ENCODE assay signal across 19 cellular contexts in genomic region chr10:6601224-6601805, GRCh38. TPM values are rescaled to one million over a fixed set of nuclear protein-coding genes. Genes with fewer than 3 reads are reported as not detected.
DNase-seq lines count a peak whose midpoint lies in the region; ATAC-seq and TF ChIP-seq lines count a peak whose summit lies in the region.
"Had no signal": no experiment of that assay in that cellular context is flagged by ENCODE, and none has a peak within 500 bp of the region (broad histone marks: within the 10 kb centered on the region; RNA-seq: fewer than 3 reads in every experiment).

No MANE protein-coding gene starts in this region.

- H3K27ac Mint-ChIP-seq in T-cell: peak overlapping the region; percentile 94
- H3K27ac Mint-ChIP-seq in stimulated activated naive CD8-positive, alpha-beta T cell treated with anti-CD3 and anti-CD28 coated beads, Interleukin-15, amount 100 ng/mL, for 72 hours: peak overlapping the region; percentile 95 to 97

- H3K4me3 Mint-ChIP-seq in T-cell: peak overlapping the region in 2 of 3 donors; percentile 42 to 61
- H3K4me3 Mint-ChIP-seq in stimulated activated naive CD8-positive, alpha-beta T cell treated with anti-CD3 and anti-CD28 coated beads, Interleukin-15, amount 100 ng/mL, for 72 hours: peak overlapping the region; percentile 69 to 79

- peaks cover 46% of the 10 kb centered on the region for H3K36me3 Mint-ChIP-seq in T-cell

- peak overlapping the region; percentile 86 for H3K27ac ChIP-seq in angular gyrus (ENCODE audit: low read depth, low read length)
- H3K27ac ChIP-seq: heart right ventricle, lower lobe of right lung, ovary, sigmoid colon, suprapubic skin, WERI-Rb-1 had no signal

- intact Hi-C loops in Right ventricle myocardium inferior (cut with DNase I): no loop called here

- ATAC-seq in T-cell (replicated peaks in 1 of 4) (peak; percentile 54 to 66 (median 57)), Right ventricle myocardium inferior (no peak), HG02798 (IDR thresholded peaks at IDR 0.05; ENCODE audit: poor library complexity, unreplicated experiment) (no peak)
- peak; percentile 13 for ATAC-seq in stimulated activated naive CD8-positive, alpha-beta T cell treated with anti-CD3 and anti-CD28 coated beads, Interleukin-15, amount 100 ng/mL, for 72 hours
- ATAC-seq: heart right ventricle had no signal

- peaks cover 58 to 85% (median 67%) of the 10 kb centered on the region in 3 donors for H3K4me1 Mint-ChIP-seq in T-cell
- peaks cover 74% of the 10 kb centered on the region for H3K4me1 Mint-ChIP-seq in stimulated activated naive CD8-positive, alpha-beta T cell treated with anti-CD3 and anti-CD28 coated beads, Interleukin-15, amount 100 ng/mL, for 72 hours

- peaks cover 0 to 5% (median 0%) of the 10 kb centered on the region in 3 donors for H3K9me3 Mint-ChIP-seq in T-cell
- H3K9me3 Mint-ChIP-seq in stimulated activated naive CD8-positive, alpha-beta T cell treated with anti-CD3 and anti-CD28 coated beads, Interleukin-15, amount 100 ng/mL, for 72 hours: peaks cover 16 to 17% of the 10 kb centered on the region in 2 donors

- POLR2A ChIA-PET in T-cell (lab: Charles Lee): interaction anchor here (0.6 to 0.8 kb wide), 2 partner anchors 21 to 1292 kb away, joined by 3 to 4 read pairs; partner anchors contain the start of gene PRKCQ (in 1 of the 2)

- CTCF ChIA-PET in T-cell (lab: Charles Lee): interaction anchor here (0.5 to 3.8 kb wide), 18 partner anchors 9 to 784 kb away, joined by 3 to 28 read pairs (median 4); no protein-coding TSS in a partner anchor

- in situ Hi-C loops in GM13976 (cut with MboI; ENCODE audit: low sequenced_read_pairs, unreplicated experiment): no loop called here

- H3K27me3 Mint-ChIP-seq in T-cell: no peaks in the 10 kb centered on the region
- no peaks in the 10 kb centered on the region for H3K27me3 Mint-ChIP-seq in stimulated activated naive CD8-positive, alpha-beta T cell treated with anti-CD3 and anti-CD28 coated beads, Interleukin-15, amount 100 ng/mL, for 72 hours

- no peak for TF ChIP-seq CTCF in GM13976 (IDR thresholded peaks at IDR 0.05; ENCODE audit: borderline replicate concordance, control extremely low read depth, extremely low read depth, insufficient read depth, missing control alignments)

- DNase-seq in stimulated activated CD4-positive, alpha-beta T cell treated with anti-CD3 and anti-CD28 coated beads, Interleukin-2, amount 100 ng/mL, for 4 hours (ENCODE audit: low read depth): peak; percentile 35
- no peak for DNase-seq in stimulated activated CD4-positive, alpha-beta T cell treated with anti-CD3 and anti-CD28 coated beads, Interleukin-4, amount 100 ng/mL, for 1 hour
- DNase-seq in T-cell (peak in 19 of 34 experiments; percentile 37 to 70 (median 50)), Right ventricle myocardium inferior (ENCODE audit: missing footprints) (no peak), GM13976 (ENCODE audit: low spot score) (no peak)
- peak in 1 of 2 donors; percentile 19 for DNase-seq in stimulated activated naive CD8-positive, alpha-beta T cell treated with anti-CD3 and anti-CD28 coated beads, Interleukin-15, amount 100 ng/mL, for 72 hours
- DNase-seq: anterior cingulate cortex, heart right ventricle, KBM-7, lower lobe of right lung, NCI-H2029, NCI-H446 treated with DMSO at 0.1 percent for 48 hours, ovary, sigmoid colon, SW 1271, WERI-Rb-1 had no signal

RNA-seq across cellular contexts. Expression of gene PRKCQ, which starts 21.2 kb away (rescaled TPM):
- 10 to 100 TPM; 60.3 to 67.4 (median 61.6) TPM for total RNA-seq in T-cell
- total RNA-seq in Right ventricle myocardium inferior: 0.16 TPM

Comparison
In these comparisons a context has a peak if more than half of its experiments do, and no peak if none do; other contexts are left out.
1. DNase-seq: peak in stimulated activated CD4-positive, alpha-beta T cell treated with anti-CD3 and anti-CD28 coated beads, Interleukin-2, amount 100 ng/mL, for 4 hours (single experiment) and T-cell (19 of 34); none in stimulated activated CD4-positive, alpha-beta T cell treated with anti-CD3 and anti-CD28 coated beads, Interleukin-4, amount 100 ng/mL, for 1 hour (single experiment), Right ventricle myocardium inferior (single experiment) and GM13976 (single experiment).
2. ATAC-seq: peak in T-cell (4 of 4) and stimulated activated naive CD8-positive, alpha-beta T cell treated with anti-CD3 and anti-CD28 coated beads, Interleukin-15, amount 100 ng/mL, for 72 hours (single experiment); none in Right ventricle myocardium inferior (single experiment) and HG02798 (single experiment).
3. RNA of gene PRKCQ, which starts 21.2 kb away (total RNA-seq): 60.3 to 67.4 TPM in T-cell; 0.16 TPM in Right ventricle myocardium inferior (single experiment); every median in the first group is over 10 times any median in the second.